In the genomic region with DNA sequence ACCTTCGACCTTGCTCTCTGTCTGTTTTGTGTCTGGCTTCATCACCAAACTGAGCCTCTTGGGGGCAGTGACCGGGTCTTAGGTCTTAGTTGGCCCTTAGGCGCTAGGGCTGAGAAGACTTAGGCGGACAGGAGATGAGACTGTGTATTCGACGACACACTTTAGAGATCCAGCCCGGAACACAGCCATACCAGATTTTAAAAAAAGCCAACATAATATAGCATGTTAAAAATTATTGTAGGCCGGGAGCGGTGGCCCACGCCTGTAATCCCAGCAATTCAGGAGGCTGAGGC, we compare ENCODE assay signal across 8 cellular contexts. TPM values are rescaled to one million over a fixed set of nuclear protein-coding genes. Genes with fewer than 3 reads are reported as not detected.
A peak's percentile ranks its signal among the peaks of the same experiment; 100 is the strongest.
DNase-seq lines count a peak whose midpoint lies in the region; ATAC-seq and TF ChIP-seq lines count a peak whose summit lies in the region.

No MANE protein-coding gene starts in this region.

- H3K79me2 ChIP-seq in ACC112 (ENCODE audit: control insufficient read depth, insufficient read depth, low read length, unreplicated experiment) (no peaks in the 10 kb centered on the region), Loucy (ENCODE audit: insufficient read depth, low read length) (no peaks in the 10 kb centered on the region)

- H3K27me3 Mint-ChIP-seq in nephron (ENCODE audit: low read depth) = no peaks in the 10 kb centered on the region

- no peaks in the 10 kb centered on the region for H4K20me1 ChIP-seq in Loucy (ENCODE audit: insufficient read depth, low read length, poor library complexity, severe bottlenecking)

- no peak overlapping the region for H3K9ac ChIP-seq in Loucy (ENCODE audit: low read depth, low read length, poor library complexity, severe bottlenecking)
- H3K9ac ChIP-seq in colonic mucosa (ENCODE audit: low read depth in 2 of 2, low read length in 2 of 2) = peak overlapping the region; percentile 57 to 85

- H2AFZ ChIP-seq in ACC112 (ENCODE audit: low read length, unreplicated experiment) (peak overlapping the region; percentile 42), Loucy (ENCODE audit: low read length) (no peak overlapping the region)

- peaks cover 49% of the 10 kb centered on the region for H3K4me1 Mint-ChIP-seq in nephron

- intact Hi-C loops in colonic mucosa (cut with DNase I) = no loop called here

- no peak for TF ChIP-seq CTCF in Loucy (conservative IDR thresholded peaks at IDR 0.05; ENCODE audit: low read length)
- TF ChIP-seq CTCF in colonic mucosa (IDR thresholded peaks at IDR 0.05) = no peak
- no peak for TF ChIP-seq CTCF in nephron (IDR thresholded peaks at IDR 0.05; ENCODE audit: unreplicated experiment in 3 of 3)

- ATAC-seq in HG02938 (IDR thresholded peaks at IDR 0.05; ENCODE audit: unreplicated experiment) (no peak), HG02642 (IDR thresholded peaks at IDR 0.05; ENCODE audit: poor library complexity, unreplicated experiment) (no peak), GM21786 (IDR thresholded peaks at IDR 0.05; ENCODE audit: unreplicated experiment) (no peak)

- H3K27me3 ChIP-seq in ACC112 (ENCODE audit: insufficient read depth, low read length) (no peaks in the 10 kb centered on the region), Loucy (ENCODE audit: insufficient read depth, low read length, poor library complexity, severe bottlenecking) (no peaks in the 10 kb centered on the region), colonic mucosa (no peaks in the 10 kb centered on the region)

- H3K4me3 Mint-ChIP-seq in nephron = peak overlapping the region; percentile 66 to 79 (median 75)

- peaks cover 41% of the 10 kb centered on the region for H3K4me1 ChIP-seq in ACC112 (ENCODE audit: control insufficient read depth, insufficient read depth, low read length, unreplicated experiment)
- peaks cover 11% of the 10 kb centered on the region for H3K4me1 ChIP-seq in Loucy (ENCODE audit: insufficient read depth, low read length, poor library complexity, severe bottlenecking)
- H3K4me1 ChIP-seq in colonic mucosa = no peaks in the 10 kb centered on the region

- H3K9me3 ChIP-seq in Loucy (ENCODE audit: insufficient read depth, low read depth, low read length) (no peaks in the 10 kb centered on the region), colonic mucosa (no peaks in the 10 kb centered on the region)

- H3K27ac Mint-ChIP-seq in nephron = peak overlapping the region; percentile 78 to 88 (median 86)

- peak overlapping the region; percentile 64; the same call in 1 of the 2 replicates for H3K27ac ChIP-seq in ACC112 (ENCODE audit: low read depth, low read length)
- H3K27ac ChIP-seq in colonic mucosa = peak overlapping the region; percentile 87

- H3K4me3 ChIP-seq in ACC112 (ENCODE audit: low read depth, low read length) (0 out of 2 replicates have a peak overlapping the region, but pooled peaks have one; percentile 68), Loucy (ENCODE audit: low read length, poor library complexity, severe bottlenecking) (peak overlapping the region; percentile 61), colonic mucosa (peak overlapping the region; percentile 54)

- peaks cover 4% of the 10 kb centered on the region for H3K9me3 Mint-ChIP-seq in nephron

- no peak for DNase-seq in colonic mucosa
- no peak for DNase-seq in SKM-1 treated with dmso at 0.1 percent for 144 hours (lab: John Stamatoyannopoulos, UW; ENCODE audit: unreplicated experiment)

- no peaks in the 10 kb centered on the region for H3K9me2 ChIP-seq in Loucy (replicated peaks; ENCODE audit: low read depth, low read length)

- no peaks in the 10 kb centered on the region for H3K36me3 Mint-ChIP-seq in nephron (ENCODE audit: low read depth)

- H3F3A ChIP-seq in Loucy (ENCODE audit: low read depth) = peaks cover 3% of the 10 kb centered on the region; the same call in 1 of the 2 replicates

- H3K36me3 ChIP-seq in ACC112 (ENCODE audit: insufficient read depth, low read length) (peaks cover 3% of the 10 kb centered on the region; the same call in 1 of the 2 replicates), Loucy (ENCODE audit: insufficient read depth, low read length) (no peaks in the 10 kb centered on the region), colonic mucosa (no peaks in the 10 kb centered on the region)

- H3K4me2 ChIP-seq in Loucy (ENCODE audit: low read depth, low read length, poor library complexity, severe bottlenecking) = peak overlapping the region; percentile 62

RNA-seq across cellular contexts. Expression of gene PROC, which starts 9.5 kb away (rescaled TPM):
- total RNA-seq in colonic mucosa = 1 to 10 TPM in 1 of 2 donors, under 1 TPM in 1; 0.96 to 3.4 TPM

RNA-seq across cellular contexts. Expression of gene MAP3K2, which starts 21.0 kb away (rescaled TPM):
- 10 to 100 TPM; 53.8 to 76.0 TPM for total RNA-seq in colonic mucosa
